In the genomic region with DNA sequence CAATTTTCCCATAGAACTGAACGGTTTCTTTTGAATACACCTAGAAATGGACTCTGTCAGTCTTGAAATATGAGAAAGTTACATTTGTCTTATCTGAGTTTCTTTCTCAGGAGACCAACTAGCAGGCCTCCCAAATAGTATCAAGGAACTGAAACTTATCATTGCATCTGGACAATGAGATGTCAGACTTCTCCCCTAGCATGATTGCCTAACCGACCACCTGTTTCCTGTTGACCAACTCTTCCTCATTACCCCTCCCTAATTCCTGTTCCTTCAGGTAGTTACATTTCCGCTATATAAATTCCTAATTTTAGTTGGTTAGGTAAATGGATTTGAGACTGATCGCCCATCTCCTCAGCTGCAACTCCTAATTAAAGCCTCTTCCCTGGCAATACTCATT, we compare ENCODE assay signal across 18 cellular contexts.
"Had no signal": no experiment of that assay in that cellular context is flagged by ENCODE, and none has a peak within 500 bp of the region (broad histone marks: within the 10 kb centered on the region; RNA-seq: fewer than 3 reads in every experiment).

No MANE protein-coding gene starts in this region.

- H3K9me3 ChIP-seq: breast epithelium, neutrophil had no signal

- H3K36me3 ChIP-seq: breast epithelium, neutrophil, stomach had no signal

- H3K9me3 Mint-ChIP-seq: activated T-cell treated with anti-CD3 and anti-CD28 coated beads, Interleukin-2, amount 50 U/mL, for 72 hours had no signal

- H3K27me3 ChIP-seq: breast epithelium, neutrophil, stomach had no signal

- H3K4me1 ChIP-seq: breast epithelium, stomach had no signal

- H3K27ac ChIP-seq: breast epithelium, neutrophil, stomach, VCaP had no signal

- ATAC-seq: activated CD4-positive, alpha-beta T cell treated with anti-CD3 and anti-CD28 coated beads for 36 hours; activated T-cell treated with anti-CD3 and anti-CD28 coated beads, Interleukin-2, amount 50 U/mL, for 72 hours; esophagus mucosa; right cardiac atrium had no signal

- H3K4me3 ChIP-seq: breast epithelium, lung, stomach had no signal

- H3K4me1 Mint-ChIP-seq: activated CD4-positive, alpha-beta memory T cell treated with anti-CD3 and anti-CD28 coated beads, Interleukin-2, amount 10 ng/mL, durations not matched to agents 7 days and 5 days; activated CD4-positive, alpha-beta T cell treated with anti-CD3 and anti-CD28 coated beads for 36 hours had no signal

- H3K27me3 Mint-ChIP-seq: activated CD4-positive, alpha-beta memory T cell treated with anti-CD3 and anti-CD28 coated beads, Interleukin-2, amount 10 ng/mL, durations not matched to agents 7 days and 5 days; activated CD4-positive, alpha-beta T cell treated with anti-CD3 and anti-CD28 coated beads for 36 hours had no signal

- H3K4me3 Mint-ChIP-seq: activated CD4-positive, alpha-beta memory T cell treated with anti-CD3 and anti-CD28 coated beads, Interleukin-2, amount 10 ng/mL, durations not matched to agents 7 days and 5 days; activated CD4-positive, alpha-beta T cell treated with anti-CD3 and anti-CD28 coated beads for 36 hours; activated T-cell treated with anti-CD3 and anti-CD28 coated beads, Interleukin-2, amount 50 U/mL, for 72 hours had no signal

- H3K27ac Mint-ChIP-seq: activated CD4-positive, alpha-beta memory T cell treated with anti-CD3 and anti-CD28 coated beads, Interleukin-2, amount 10 ng/mL, durations not matched to agents 7 days and 5 days; activated CD4-positive, alpha-beta T cell treated with anti-CD3 and anti-CD28 coated beads for 36 hours; activated T-cell treated with anti-CD3 and anti-CD28 coated beads, Interleukin-2, amount 50 U/mL, for 72 hours had no signal

- DNase-seq: activated CD4-positive, alpha-beta memory T cell treated with anti-CD3 and anti-CD28 coated beads, Interleukin-2, amount 10 ng/mL, durations not matched to agents 7 days and 5 days; activated CD4-positive, alpha-beta T cell treated with anti-CD3 and anti-CD28 coated beads for 36 hours; activated CD8-positive, alpha-beta memory T cell treated with anti-CD3 and anti-CD28 coated beads, Interleukin-2, amount 50 U/mL, for 4 hours; activated gamma-delta T cell treated with Interleukin-2 at 50 U/mL for 16 hours; activated T-cell treated with anti-CD3 and anti-CD28 coated beads, Interleukin-2, amount 50 U/mL, for 72 hours; aorta; dermis blood vessel endothelial cell; hippocampal formation; midbrain; posterior cingulate gyrus; right cardiac atrium; small intestine; stomach had no signal
